ENCODE assay signal across 1 cellular context in genomic region chr16:48811478-48811877, GRCh38.
TF ChIP-seq lines count a peak whose summit lies in the region.

No MANE protein-coding gene starts in this region.

TF ChIP-seq in GM23338, 12 proteins besides CTCF, POLR2A, EP300 and RAD21 (continued from another document):
- TF ChIP-seq ETS1 (IDR thresholded peaks at IDR 0.05) (no peak), EZH2 (IDR thresholded peaks at IDR 0.05; ENCODE audit: low read depth, unreplicated experiment) (no peak), ZNF462 (CRISPR knock-in tag; IDR thresholded peaks at IDR 0.05) (no peak), POLR2AphosphoS5 (IDR thresholded peaks at IDR 0.05; ENCODE audit: low read depth) (no peak), STAT1 (IDR thresholded peaks at IDR 0.05; ENCODE audit: unreplicated experiment) (no peak)
